In the genomic region with DNA sequence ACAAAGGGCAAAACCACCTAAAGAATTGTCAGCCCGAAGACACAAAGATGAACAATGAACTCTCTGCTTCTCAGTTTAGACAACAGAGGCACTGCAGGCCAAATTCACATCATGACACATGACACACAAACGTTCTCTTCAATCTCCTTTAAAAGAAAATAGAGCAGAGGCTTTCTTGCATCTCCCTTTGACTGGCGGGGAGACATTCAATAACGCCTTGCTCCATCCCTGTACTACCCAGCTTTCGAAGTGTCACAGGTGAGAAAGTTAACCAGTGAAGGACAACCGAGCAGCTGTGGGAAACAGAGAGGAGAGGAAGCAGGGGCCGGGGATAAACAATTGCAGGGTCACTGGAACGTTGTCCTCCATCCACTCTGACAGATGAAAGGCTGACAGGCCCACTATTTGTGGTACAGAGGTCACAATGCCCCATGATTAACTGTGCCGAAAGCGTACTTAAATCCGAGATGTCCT, we compare ENCODE assay signal across 16 cellular contexts.
DNase-seq lines count a peak whose midpoint lies in the region; TF ChIP-seq lines count a peak whose summit lies in the region.
"Had no signal": no experiment of that assay in that cellular context is flagged by ENCODE, and none has a peak within 500 bp of the region (broad histone marks: within the 10 kb centered on the region; RNA-seq: fewer than 3 reads in every experiment).

No MANE protein-coding gene starts in this region.

- DNase-seq in SW480 (ENCODE audit: low spot score) (peak; percentile 50), globus pallidus (ENCODE audit: low spot score) (peak; percentile 20), pons (ENCODE audit: low spot score) (peak; percentile 47), GF-D8 (lab: John Stamatoyannopoulos, UW) (no peak), Ammon's horn (ENCODE audit: low spot score) (no peak), glutamatergic neuron (no peak)
- DNase-seq: ACHN; CD4-positive, alpha-beta memory T cell; DMS79; NCI-H345; NCI-H526 treated with DMSO at 0.1 percent for 48 hours; PC-3 had no signal

- TF ChIP-seq CTCF in glutamatergic neuron (IDR thresholded peaks at IDR 0.05; ENCODE audit: partially characterized antibody, unreplicated experiment), result no peak

- H3K4me3 Mint-ChIP-seq in glutamatergic neuron (ENCODE audit: unreplicated experiment), result no peak overlapping the region
- H3K4me3 Mint-ChIP-seq: B cell; CD4-positive, alpha-beta memory T cell; IgD-negative memory B cell had no signal

- H3K9me3 ChIP-seq in HUES6 (ENCODE audit: control insufficient read depth, insufficient read depth, low read depth, low read length), result no peaks in the 10 kb centered on the region

- H3K27ac Mint-ChIP-seq in glutamatergic neuron (ENCODE audit: unreplicated experiment), result no peak overlapping the region
- H3K27ac Mint-ChIP-seq: B cell; CD4-positive, alpha-beta memory T cell; IgD-negative memory B cell had no signal

- H3K36me3 Mint-ChIP-seq in glutamatergic neuron (ENCODE audit: unreplicated experiment), result no peaks in the 10 kb centered on the region
- H3K36me3 Mint-ChIP-seq: CD4-positive, alpha-beta memory T cell; IgD-negative memory B cell had no signal

- no peak overlapping the region for H3K27ac ChIP-seq in HUES6 (ENCODE audit: low read depth, low read length)
- H3K27ac ChIP-seq: SK-N-MC had no signal

- H3K9me3 Mint-ChIP-seq in glutamatergic neuron (ENCODE audit: unreplicated experiment), result peaks cover 1% of the 10 kb centered on the region
- H3K9me3 Mint-ChIP-seq: CD4-positive, alpha-beta memory T cell; IgD-negative memory B cell had no signal

- H3K4me1 ChIP-seq in HUES6 (ENCODE audit: control insufficient read depth, insufficient read depth, low read length), result 0 out of 2 replicates have a peak, but pooled peaks cover 3% of the 10 kb centered on the region

- peaks cover 2% of the 10 kb centered on the region for H3K27me3 Mint-ChIP-seq in glutamatergic neuron (ENCODE audit: unreplicated experiment)

- H3K36me3 ChIP-seq in HUES6 (ENCODE audit: control insufficient read depth, insufficient read depth, low read length), result no peaks in the 10 kb centered on the region

- no peaks in the 10 kb centered on the region for H3K27me3 ChIP-seq in HUES6 (ENCODE audit: control insufficient read depth, insufficient read depth, low read length)

- peak overlapping the region; percentile 28 for H3K9ac ChIP-seq in HUES6 (ENCODE audit: low read length)

- no peak overlapping the region for H3K4me3 ChIP-seq in HUES6 (ENCODE audit: low read depth, low read length)
- H3K4me3 ChIP-seq: SK-N-MC had no signal

- H3K4me1 Mint-ChIP-seq in glutamatergic neuron (ENCODE audit: low read depth, unreplicated experiment), result peaks cover 7% of the 10 kb centered on the region
- H3K4me1 Mint-ChIP-seq: B cell; CD4-positive, alpha-beta memory T cell; IgD-negative memory B cell had no signal

Comparison
In these comparisons a context has a peak if more than half of its experiments do, and no peak if none do; other contexts are left out.
1. DNase-seq: peak in SW480 (single experiment), globus pallidus (single experiment) and pons (single experiment); none in GF-D8 (single experiment), Ammon's horn (single experiment) and glutamatergic neuron (single experiment).